ENCODE assay signal across 20 cellular contexts in the genomic region with DNA sequence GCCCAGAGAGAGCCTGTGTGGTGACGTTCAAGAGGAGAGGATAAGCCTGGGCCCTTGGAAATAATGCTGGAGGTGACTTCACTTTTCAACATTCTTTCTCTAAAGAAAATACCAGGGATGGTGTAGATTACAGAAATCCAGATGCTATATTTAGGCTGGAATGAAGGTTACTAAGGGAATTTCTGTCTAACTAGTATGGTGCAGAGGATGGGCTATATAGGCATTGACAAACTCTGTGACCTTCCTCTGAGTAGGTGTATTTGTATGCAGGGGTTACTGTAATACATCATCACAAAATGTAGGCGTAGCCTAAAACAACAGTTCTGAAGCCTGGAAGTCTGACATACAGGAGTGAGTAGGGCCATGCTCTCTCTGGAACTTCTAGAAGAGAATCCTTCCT.
DNase-seq lines count a peak whose midpoint lies in the region; ATAC-seq, FAIRE-seq and TF ChIP-seq lines count a peak whose summit lies in the region.
"Had no signal": no experiment of that assay in that cellular context is flagged by ENCODE, and none has a peak within 500 bp of the region (broad histone marks: within the 10 kb centered on the region; RNA-seq: fewer than 3 reads in every experiment).

No MANE protein-coding gene starts in this region.

- peak overlapping the region; percentile 10; the same call in 1 of the 2 replicates for H2BK20ac ChIP-seq in IMR-90 (ENCODE audit: low read depth, low read length)

- TF ChIP-seq RAD21 in IMR-90 (IDR thresholded peaks at IDR 0.05; ENCODE audit: low read length), result no peak

- H3K56ac ChIP-seq in IMR-90 (ENCODE audit: extremely low read depth, insufficient read depth, low read length), result no peak overlapping the region

- ATAC-seq in IMR-90 (ENCODE audit: low read depth), result peak; percentile 66
- ATAC-seq: A549 had no signal

- H3K4ac ChIP-seq in IMR-90 (ENCODE audit: low read depth, low read length), result peak overlapping the region; percentile 33; the same call in 1 of the 2 replicates

- DNase-seq in EH (ENCODE audit: low read depth) (peak; percentile 60), IMR-90 (peak; percentile 74), choroid plexus epithelial cell (ENCODE audit: low read depth) (peak; percentile 15), urothelium cell line (ENCODE audit: low spot score) (no peak), NCI-H2029 treated with DMSO at 0.1 percent for 48 hours (lab: John Stamatoyannopoulos, UW) (no peak), A673 (ENCODE audit: low spot score) (no peak)
- DNase-seq in effector CD4-positive, alpha-beta T cell, result no peak
- DNase-seq: GOT3, Karpas-422, NCI-H1092, NCI-H1417 treated with DMSO at 0.1 percent for 48 hours, NCI-H187, NCI-H524 treated with DMSO at 0.1 percent for 48 hours, NCI-H774, SIG-M5 had no signal

- no peaks in the 10 kb centered on the region for H3K36me3 ChIP-seq in IMR-90 (ENCODE audit: control insufficient read depth, insufficient read depth, low read length)
- H3K36me3 ChIP-seq in A673 (ENCODE audit: insufficient read depth, low read length, poor library complexity, severe bottlenecking), result no peaks in the 10 kb centered on the region
- H3K36me3 ChIP-seq: HAP-1 had no signal

- peak overlapping the region; percentile 0; the same call in 1 of the 2 replicates for H2AK5ac ChIP-seq in IMR-90 (ENCODE audit: low read depth, low read length)

- peak; percentile 35 for FAIRE-seq in urothelium cell line (lab: Jason Lieb, UNC)
- FAIRE-seq: A549, D721Med, RCC 7860 had no signal

- H4K5ac ChIP-seq in IMR-90 (ENCODE audit: low read depth, low read length), result no peak overlapping the region

- H3K14ac ChIP-seq in IMR-90 (replicated peaks; ENCODE audit: low read depth, low read length), result peak overlapping the region; percentile 44

- H3K23ac ChIP-seq in IMR-90 (ENCODE audit: low read depth, low read length), result no peak overlapping the region

- CTCF ChIA-PET in IMR-90 (lab: Yijun Ruan, JAX), result no interaction called here
- CTCF ChIA-PET in A673 (lab: Charles Lee), result no interaction called here

- no peak overlapping the region for H4K91ac ChIP-seq in IMR-90 (ENCODE audit: insufficient read depth, low read depth, low read length)

- H2BK15ac ChIP-seq in IMR-90 (ENCODE audit: low read depth, low read length), result peak overlapping the region; percentile 69; the same call in 1 of the 3 replicates

- intact Hi-C loops in IMR-90 (cut with micrococcal nuclease) (no loop called here), A673 (cut with micrococcal nuclease; ENCODE audit: unreplicated experiment) (no loop called here)

- H3K27me3 ChIP-seq in IMR-90 (ENCODE audit: control insufficient read depth, insufficient read depth, low read length) (no peaks in the 10 kb centered on the region), A673 (replicated peaks; ENCODE audit: insufficient read depth, low read depth, low read length, poor library complexity) (no peaks in the 10 kb centered on the region)

- H4K8ac ChIP-seq in IMR-90 (ENCODE audit: low read depth in 2 of 2, low read length in 2 of 2), result peak overlapping the region in 1 of 2 experiments; percentile 45; a peak in 2 of 4 replicates

- H2BK120ac ChIP-seq in IMR-90 (ENCODE audit: low read depth, low read length), result peak overlapping the region; percentile 72; the same call in 1 of the 2 replicates

- no peak overlapping the region for H2AK9ac ChIP-seq in IMR-90 (replicated peaks; ENCODE audit: low read depth, low read length, poor library complexity)

- POLR2A ChIA-PET in IMR-90 (lab: Charles Lee; ENCODE audit: unreplicated experiment), result no interaction called here
- POLR2A ChIA-PET in A673 (lab: Charles Lee; ENCODE audit: low non-redundant PET), result no interaction called here

- H3K4me3 ChIP-seq in IMR-90 (ENCODE audit: insufficient read depth, low read depth, low read length) (no peak overlapping the region), choroid plexus epithelial cell (ENCODE audit: low read depth, low read length) (no peak overlapping the region), A673 (ENCODE audit: low read depth, low read length, poor library complexity, severe bottlenecking) (no peak overlapping the region)
- H3K4me3 ChIP-seq: A549, HAP-1, SK-N-MC had no signal

- no peak overlapping the region for H2AFZ ChIP-seq in IMR-90 (replicated peaks; ENCODE audit: low read length, poor library complexity)

- no peak for TF ChIP-seq CTCF in IMR-90 (conservative IDR thresholded peaks at IDR 0.05; ENCODE audit: low read depth, low read length)
- no peak for TF ChIP-seq CTCF in choroid plexus epithelial cell (conservative IDR thresholded peaks at IDR 0.05; ENCODE audit: low read depth, low read length)
- TF ChIP-seq CTCF in A673 (conservative IDR thresholded peaks at IDR 0.05; ENCODE audit: low read depth, low read length), result no peak

- no CpG with 5 or more reads among the region's 2 CpGs for WGBS in IMR-90 (ENCODE audit: extremely low coverage in 2 of 2, insufficient read length in 1 of 2), 2 experiments

- H3K4me1 ChIP-seq in IMR-90 (ENCODE audit: control insufficient read depth, insufficient read depth, low read length), result peaks cover 4% of the 10 kb centered on the region; the same call in 1 of the 2 replicates
- peaks cover 7% of the 10 kb centered on the region for H3K4me1 ChIP-seq in A673 (ENCODE audit: insufficient read depth, low read length, poor library complexity, severe bottlenecking)
- H3K4me1 ChIP-seq: A549 had no signal

- H3K18ac ChIP-seq in IMR-90 (ENCODE audit: low read depth, low read length), result peak overlapping the region; percentile 72; the same call in 1 of the 2 replicates

- peak overlapping the region; percentile 78 for H2BK5ac ChIP-seq in IMR-90 (ENCODE audit: low read depth, low read length, poor library complexity, severe bottlenecking)

- in situ Hi-C loops in IMR-90 (cut with MboI; ENCODE audit: low sequenced_read_pairs), result no loop called here

- no peak overlapping the region for H3K9ac ChIP-seq in IMR-90 (ENCODE audit: low read depth, low read length)

- no peaks in the 10 kb centered on the region for H3K79me1 ChIP-seq in IMR-90 (ENCODE audit: low read depth in 1 of 2, low read length in 2 of 2)

- H3K9me1 ChIP-seq in IMR-90 (ENCODE audit: insufficient read depth, low read length), result no peaks in the 10 kb centered on the region; the same call in 1 of the 2 replicates

- no peak for TF ChIP-seq POLR2A in IMR-90 (IDR thresholded peaks at IDR 0.05; ENCODE audit: low read depth, low read length)

- no peak overlapping the region for H3K27ac ChIP-seq in IMR-90 (ENCODE audit: insufficient read depth, low read length)
- H3K27ac ChIP-seq in A673 (ENCODE audit: low read depth, low read length, poor library complexity, severe bottlenecking), result no peak overlapping the region
- H3K27ac ChIP-seq: A549, SK-N-MC had no signal

- no peaks in the 10 kb centered on the region for H4K20me1 ChIP-seq in IMR-90 (ENCODE audit: insufficient read depth, low read length)

- dilution Hi-C loops in IMR-90 (cut with HindIII; ENCODE audit: low sequenced_read_pairs, unreplicated experiment), result no loop called here

- H3K4me2 ChIP-seq in IMR-90 (ENCODE audit: low read depth, low read length), result no peak overlapping the region
- H3K4me2 ChIP-seq: A549 had no signal

- H3K9me3 ChIP-seq in IMR-90 (ENCODE audit: control insufficient read depth, insufficient read depth, low read length) (no peaks in the 10 kb centered on the region), A673 (ENCODE audit: low read depth, low read length, poor library complexity, severe bottlenecking) (no peaks in the 10 kb centered on the region)
- H3K9me3 ChIP-seq: A549, HAP-1 had no signal

- BruUV-seq in IMR-90 (replicated peaks; lab: Mats Ljungman, UMichigan) (no TSS peak), A673 (replicated peaks; lab: Mats Ljungman, UMichigan) (no TSS peak)

TF ChIP-seq in IMR-90, 13 proteins besides CTCF, POLR2A, EP300 and RAD21:
- TF ChIP-seq CEBPB (IDR thresholded peaks at IDR 0.05; ENCODE audit: low read depth, low read length) (no peak), MAFK (IDR thresholded peaks at IDR 0.05; ENCODE audit: low read depth, low read length) (no peak), SMC3 (IDR thresholded peaks at IDR 0.05; ENCODE audit: low read depth, low read length) (no peak), BHLHE40 (IDR thresholded peaks at IDR 0.05; ENCODE audit: low read depth, low read length) (no peak), FOS (IDR thresholded peaks at IDR 0.05; ENCODE audit: low read depth, low read length) (no peak), RFX5 (IDR thresholded peaks at IDR 0.05; ENCODE audit: low read depth, low read length) (no peak), NFE2L2 (IDR thresholded peaks at IDR 0.05; ENCODE audit: low read depth, low read length) (no peak), MXI1 (IDR thresholded peaks at IDR 0.05; ENCODE audit: borderline replicate concordance, low read depth, low read length) (no peak)

Comparison
In these comparisons a context has a peak if more than half of its experiments do, and no peak if none do; other contexts are left out.
1. DNase-seq: peak in EH (single experiment), IMR-90 (single experiment) and choroid plexus epithelial cell (single experiment); none in urothelium cell line (single experiment), NCI-H2029 treated with DMSO at 0.1 percent for 48 hours (single experiment), A673 (single experiment) and effector CD4-positive, alpha-beta T cell (single experiment).